8 cellular contexts compared by ENCODE assay signal in genomic region chr6:28161410-28162079, GRCh38. TPM values are rescaled to one million over a fixed set of nuclear protein-coding genes. Genes with fewer than 3 reads are reported as not detected.
DNase-seq lines count a peak whose midpoint lies in the region; ATAC-seq and TF ChIP-seq lines count a peak whose summit lies in the region.

No MANE protein-coding gene starts in this region.

- peak; percentile 97 for ATAC-seq in GM19455 (IDR thresholded peaks at IDR 0.05; ENCODE audit: unreplicated experiment)

- H3K4me3 Mint-ChIP-seq in activated naive CD4-positive, alpha-beta T cell treated with anti-CD3 and anti-CD28 coated beads, Interleukin-2, amount 50 U/mL, for 24 hours = peak overlapping the region; percentile 76

- H3K4me1 ChIP-seq in cardiac muscle cell (ENCODE audit: low read depth) = no peaks in the 10 kb centered on the region
- H3K4me1 ChIP-seq in transverse colon = peaks cover 0 to 10% (median 3%) of the 10 kb centered on the region in 4 donors

- TF ChIP-seq POLR2A in transverse colon (IDR thresholded peaks at IDR 0.05) = peak; percentile 43

- H3K36me3 ChIP-seq in SK-N-MC (ENCODE audit: insufficient read depth, low read length) = peaks cover 12% of the 10 kb centered on the region
- peaks cover 12% of the 10 kb centered on the region for H3K36me3 ChIP-seq in cardiac muscle cell
- H3K36me3 ChIP-seq in transverse colon = no peaks in the 10 kb centered on the region

- H3K27ac Mint-ChIP-seq in activated naive CD4-positive, alpha-beta T cell treated with anti-CD3 and anti-CD28 coated beads, Interleukin-2, amount 50 U/mL, for 24 hours = no peak overlapping the region

- H3K9me3 Mint-ChIP-seq in activated naive CD4-positive, alpha-beta T cell treated with anti-CD3 and anti-CD28 coated beads, Interleukin-2, amount 50 U/mL, for 24 hours = peaks cover 13% of the 10 kb centered on the region

- peaks cover 17% of the 10 kb centered on the region for H3K4me1 Mint-ChIP-seq in activated naive CD4-positive, alpha-beta T cell treated with anti-CD3 and anti-CD28 coated beads, Interleukin-2, amount 50 U/mL, for 24 hours

- peak overlapping the region; percentile 82 for H3K9ac ChIP-seq in SK-N-MC (ENCODE audit: insufficient read length)

- no peaks in the 10 kb centered on the region for H3K27me3 Mint-ChIP-seq in activated naive CD4-positive, alpha-beta T cell treated with anti-CD3 and anti-CD28 coated beads, Interleukin-2, amount 50 U/mL, for 24 hours

- in situ Hi-C loops in transverse colon (cut with MboI; ENCODE audit: low pct_ligation_motif_present in 1 of 4, low pct_unique_long_range_greater_than_20kb in 1 of 4, low sequenced_read_pairs in 3 of 4) = no loop called here

- no peak for TF ChIP-seq CTCF in cardiac muscle cell (IDR thresholded peaks at IDR 0.05; ENCODE audit: low read depth, low read length)
- TF ChIP-seq CTCF in transverse colon (IDR thresholded peaks at IDR 0.05) = no peak

- H3K36me3 Mint-ChIP-seq in activated naive CD4-positive, alpha-beta T cell treated with anti-CD3 and anti-CD28 coated beads, Interleukin-2, amount 50 U/mL, for 24 hours = peaks cover 26% of the 10 kb centered on the region

- peak overlapping the region; percentile 64 for H3K27ac ChIP-seq in SK-N-MC
- H3K27ac ChIP-seq in cardiac muscle cell = no peak overlapping the region
- H3K27ac ChIP-seq in transverse colon = peak overlapping the region in 2 of 4 donors; percentile 21 to 44

- 19 to 21% methylated on average over 3 to 32 of the region's 32 CpGs for WGBS in transverse colon (ENCODE audit: low coverage in 1 of 2), 2 donors

- H3K27me3 ChIP-seq in cardiac muscle cell (no peaks in the 10 kb centered on the region), transverse colon (no peaks in the 10 kb centered on the region)

- intact Hi-C loops in transverse colon (cut with DNase I; ENCODE audit: low total_unique reads) = no loop called here

- H3K9me3 ChIP-seq in SK-N-MC (ENCODE audit: low read depth, low read length) (no peaks in the 10 kb centered on the region), cardiac muscle cell (ENCODE audit: low read depth) (no peaks in the 10 kb centered on the region), transverse colon (no peaks in the 10 kb centered on the region)

- DNase-seq in C1 segment of cervical spinal cord (lab: John Stamatoyannopoulos, UW) (peak in 12 of 14 donors; percentile 2 to 78 (median 21)), HT1080 (ENCODE audit: low read depth) (peak; percentile 78), SK-N-MC (ENCODE audit: low read depth, low spot score) (no peak), cardiac muscle cell (ENCODE audit: low read depth in 1 of 2, low spot score in 1 of 2) (peak; percentile 42 to 75), pons (ENCODE audit: low spot score) (peak; percentile 37), transverse colon (peak; percentile 70)

- TF ChIP-seq EP300 in transverse colon (IDR thresholded peaks at IDR 0.05; ENCODE audit: low read depth) = no peak

- H3K4me3 ChIP-seq in SK-N-MC = peak overlapping the region; percentile 92
- H3K4me3 ChIP-seq in cardiac muscle cell = peak overlapping the region; percentile 4
- H3K4me3 ChIP-seq in transverse colon = peak overlapping the region; percentile 16 to 60 (median 36)

RNA-seq across cellular contexts. Expression of gene ZKSCAN8, which starts 19.9 kb away (rescaled TPM):
- 6.9 and 9.6 TPM in 2 replicates for total RNA-seq in HT1080 (2014; rRNA removed; shearing (Covaris generic))
- polyA plus RNA-seq in HT1080 (2015; cell fraction: cytosol; rRNA removed) = 9.5 and 14.3 TPM in 2 replicates
- polyA plus RNA-seq in HT1080 (2015; cell fraction: nucleus; rRNA removed) = 43.9 and 50.0 TPM in 2 replicates
- total RNA-seq in cardiac muscle cell (24.8 and 58.3 TPM in 2 replicates), transverse colon (10 to 100 TPM; 12.3 to 37.0 (median 15.5) TPM)
- 11.0 and 16.2 TPM in 2 replicates for polyA plus RNA-seq in cardiac muscle cell

RNA-seq across cellular contexts. Expression of gene ZSCAN16, which starts 37.1 kb away (rescaled TPM):
- total RNA-seq in HT1080 (2014; rRNA removed; shearing (Covaris generic)) = 1.6 and 3.2 TPM in 2 replicates
- 0.18 and 0.47 TPM in 2 replicates for polyA plus RNA-seq in HT1080 (2015; cell fraction: cytosol; rRNA removed)
- 0.69 and 2.1 TPM in 2 replicates for polyA plus RNA-seq in HT1080 (2015; cell fraction: nucleus; rRNA removed)
- total RNA-seq in cardiac muscle cell = 7.4 and 10.3 TPM in 2 replicates
- 7.4 and 9.3 TPM in 2 replicates for polyA plus RNA-seq in cardiac muscle cell
- 10 to 100 TPM in 1 of 4 donors, 1 to 10 TPM in 2, not detected in 1; 7.5 to 19.5 (median 9.5) TPM for total RNA-seq in transverse colon

Comparison
In these comparisons a context has a peak if more than half of its experiments do, and no peak if none do; other contexts are left out.
1. H3K4me3 ChIP-seq: peak in every context shown above with its lines; median percentile 92 in SK-N-MC; 36 in transverse colon; 4 in cardiac muscle cell.